Comparison of ENCODE assay signal across 8 cellular contexts in the genomic region with DNA sequence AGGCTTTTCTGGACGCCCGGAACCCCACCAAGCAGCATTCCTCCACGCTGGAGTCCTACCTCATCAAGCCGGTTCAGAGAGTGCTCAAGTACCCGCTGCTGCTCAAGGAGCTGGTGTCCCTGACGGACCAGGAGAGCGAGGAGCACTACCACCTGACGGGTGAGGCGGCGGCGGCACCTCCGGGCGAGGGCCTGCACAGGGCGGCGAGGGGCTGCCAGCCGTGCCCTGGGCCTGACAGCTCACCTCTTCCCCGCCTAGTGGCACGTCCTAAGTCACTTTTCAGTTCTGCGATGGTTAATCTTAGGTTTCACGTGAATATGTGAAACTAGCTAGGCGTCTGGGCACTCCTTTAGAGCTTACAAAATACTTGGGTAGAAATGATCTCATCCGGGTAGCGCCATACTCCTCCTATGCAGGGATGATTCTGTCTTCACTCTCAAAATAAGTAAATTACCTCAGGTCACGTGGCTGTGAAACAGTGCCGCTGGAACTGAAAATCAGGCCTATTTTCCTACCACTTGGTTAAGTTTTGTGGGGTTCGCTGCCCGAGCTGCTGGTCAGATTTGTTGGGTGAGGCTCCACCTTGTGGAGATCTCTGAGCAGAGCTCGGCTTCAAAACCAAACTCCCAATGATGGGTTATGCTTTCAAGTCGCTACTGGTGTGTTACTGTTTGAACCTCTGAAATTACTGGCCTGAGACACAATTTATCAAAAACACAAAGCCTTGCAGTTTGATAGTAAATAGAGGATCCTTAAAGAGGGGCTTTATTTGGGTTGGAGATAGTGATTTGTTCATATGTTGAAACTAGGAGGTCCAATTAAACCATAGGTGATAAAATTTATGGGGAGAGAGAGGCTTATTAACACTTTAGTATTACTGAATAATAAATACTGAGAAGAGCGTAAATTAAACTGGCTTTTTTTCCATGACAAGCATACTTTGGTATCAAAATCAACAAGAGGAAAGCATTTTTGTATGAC. TPM values are rescaled to one million over a fixed set of nuclear protein-coding genes. Genes with fewer than 3 reads are reported as not detected.
DNase-seq lines count a peak whose midpoint lies in the region; ATAC-seq and TF ChIP-seq lines count a peak whose summit lies in the region.

No MANE protein-coding gene starts in this region.

- H3K9me3 ChIP-seq in spleen = no peaks in the 10 kb centered on the region

- H3K27ac ChIP-seq in spleen = no peak overlapping the region

- TF ChIP-seq POLR2A in spleen (IDR thresholded peaks at IDR 0.05) = no peak

- peaks cover 0 to 2% (median 1%) of the 10 kb centered on the region in 3 donors for H3K27me3 Mint-ChIP-seq in CD14-positive monocyte (ENCODE audit: low read depth in 3 of 3)
- H3K27me3 Mint-ChIP-seq in effector memory CD8-positive, alpha-beta T cell = no peaks in the 10 kb centered on the region

- TF ChIP-seq CTCF in CD14-positive monocyte (IDR thresholded peaks at IDR 0.05) = peak; percentile 71
- TF ChIP-seq CTCF in astrocyte of the spinal cord (IDR thresholded peaks at IDR 0.05; ENCODE audit: low read depth, low read length) = peak; percentile 81
- peak in 8 of 11 experiments; percentile 32 to 58 (median 43) for TF ChIP-seq CTCF in spleen (IDR thresholded peaks at IDR 0.05 in 8 of 11, conservative IDR thresholded peaks at IDR 0.05 in 3 of 11)

- DNase-seq in CD14-positive monocyte (ENCODE audit: low spot score) = no peak
- DNase-seq in LoVo (ENCODE audit: low spot score) = peak; percentile 9
- DNase-seq in astrocyte of the spinal cord (ENCODE audit: low read depth, low spot score) = peak; percentile 78
- peak; percentile 77 for DNase-seq in inferior parietal cortex (ENCODE audit: extremely low spot score)
- no peak for DNase-seq in spleen
- DNase-seq in effector memory CD8-positive, alpha-beta T cell = no peak
- no peak for DNase-seq in GOT3 (lab: John Stamatoyannopoulos, UW)

- no peaks in the 10 kb centered on the region for H3K9me3 Mint-ChIP-seq in CD14-positive monocyte
- no peaks in the 10 kb centered on the region for H3K9me3 Mint-ChIP-seq in effector memory CD8-positive, alpha-beta T cell

- no peaks in the 10 kb centered on the region for H3K4me1 Mint-ChIP-seq in CD14-positive monocyte
- H3K4me1 Mint-ChIP-seq in effector memory CD8-positive, alpha-beta T cell (ENCODE audit: low read depth in 2 of 2) = no peaks in the 10 kb centered on the region

- no peak overlapping the region for H3K4me3 Mint-ChIP-seq in CD14-positive monocyte
- no peak overlapping the region for H3K4me3 Mint-ChIP-seq in effector memory CD8-positive, alpha-beta T cell

- H3K27ac Mint-ChIP-seq in CD14-positive monocyte = no peak overlapping the region
- peak overlapping the region in 1 of 2 donors; percentile 15 for H3K27ac Mint-ChIP-seq in effector memory CD8-positive, alpha-beta T cell

- 80 to 88% (median 87%) methylated on average over 22 to 30 of the region's 30 CpGs for WGBS in spleen, 5 donors

- H3K36me3 ChIP-seq in spleen = peaks cover 0 to 48% (median 17%) of the 10 kb centered on the region in 6 donors

- H3K4me3 ChIP-seq in astrocyte of the spinal cord (ENCODE audit: low read depth, low read length) (no peak overlapping the region), spleen (no peak overlapping the region)

- no peaks in the 10 kb centered on the region for H3K27me3 ChIP-seq in spleen (replicated peaks in 1 of 7)

- peaks cover 16 to 22% of the 10 kb centered on the region in 2 donors for H3K36me3 Mint-ChIP-seq in CD14-positive monocyte
- H3K36me3 Mint-ChIP-seq in effector memory CD8-positive, alpha-beta T cell (ENCODE audit: insufficient read depth) = peaks cover 5% of the 10 kb centered on the region

- no peaks in the 10 kb centered on the region for H3K4me1 ChIP-seq in spleen

- in situ Hi-C loops in astrocyte of the spinal cord (cut with HindIII; ENCODE audit: low sequenced_read_pairs) = no loop called here

- intact Hi-C loops in CD14-positive monocyte (cut with micrococcal nuclease) (loop anchor here (5.0 kb wide), 1 partner anchor 71 kb away; no protein-coding TSS in a partner anchor), spleen (cut with DNase I; ENCODE audit: low total_unique reads) (no loop called here)

- ATAC-seq in GM18909 (IDR thresholded peaks at IDR 0.05; ENCODE audit: poor library complexity, unreplicated experiment) = peak; percentile 49
- no peak for ATAC-seq in effector memory CD8-positive, alpha-beta T cell (replicated peaks)

RNA-seq across cellular contexts. Expression of a gene that starts 15.5 kb away (rescaled TPM):
- polyA plus RNA-seq in CD14-positive monocyte (not detected), spleen (not detected)
- not detected for total RNA-seq in spleen

Comparison
In these comparisons a context has a peak if more than half of its experiments do, and no peak if none do; other contexts are left out.
1. DNase-seq: peak in LoVo (single experiment), astrocyte of the spinal cord (single experiment) and inferior parietal cortex (single experiment); none in CD14-positive monocyte (single experiment), spleen (single experiment), effector memory CD8-positive, alpha-beta T cell (0 of 3) and GOT3 (single experiment).
2. Peak in every context shown above with its lines, with median percentiles within 50 percentile points of each other: CTCF ChIP-seq.